ENCODE assay signal across 1 cellular context in the genomic region with DNA sequence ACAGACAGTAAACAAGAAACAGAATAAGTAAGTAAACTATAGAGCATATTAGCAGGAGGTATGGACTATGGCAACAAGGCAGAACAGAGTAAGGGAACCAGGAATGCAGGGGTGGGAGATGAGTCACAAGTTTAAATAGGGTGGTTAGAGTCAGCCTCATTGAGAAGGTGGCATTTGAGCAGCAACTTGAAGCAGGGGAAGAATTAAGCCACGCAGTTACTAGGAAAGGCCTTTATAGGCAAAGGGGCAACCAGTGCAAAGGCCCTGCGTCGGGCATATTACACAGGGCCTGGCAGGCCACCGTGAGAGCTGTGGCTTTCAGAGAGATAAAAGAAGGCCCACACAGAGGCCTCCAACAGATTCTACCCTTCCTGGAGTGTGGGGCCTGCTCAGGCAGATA.
TF ChIP-seq lines count a peak whose summit lies in the region.

No MANE protein-coding gene starts in this region.

TF ChIP-seq in HEK293, 187 proteins besides CTCF, POLR2A, EP300 and RAD21:
- TF ChIP-seq ZNF121 (tag by site-specific recombination; IDR thresholded peaks at IDR 0.05): no peak
- TF ChIP-seq ZNF623 (tag by site-specific recombination; IDR thresholded peaks at IDR 0.05): peak; percentile 89
- TF ChIP-seq, protein P1, sequence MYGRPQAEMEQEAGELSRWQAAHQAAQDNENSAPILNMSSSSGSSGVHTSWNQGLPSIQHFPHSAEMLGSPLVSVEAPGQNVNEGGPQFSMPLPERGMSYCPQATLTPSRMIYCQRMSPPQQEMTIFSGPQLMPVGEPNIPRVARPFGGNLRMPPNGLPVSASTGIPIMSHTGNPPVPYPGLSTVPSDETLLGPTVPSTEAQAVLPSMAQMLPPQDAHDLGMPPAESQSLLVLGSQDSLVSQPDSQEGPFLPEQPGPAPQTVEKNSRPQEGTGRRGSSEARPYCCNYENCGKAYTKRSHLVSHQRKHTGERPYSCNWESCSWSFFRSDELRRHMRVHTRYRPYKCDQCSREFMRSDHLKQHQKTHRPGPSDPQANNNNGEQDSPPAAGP (tag by site-specific recombination; IDR thresholded peaks at IDR 0.05): 0 out of 2 replicates have a peak, but pooled peaks have one; percentile 28
- no peak for TF ChIP-seq ZNF544 (tag by site-specific recombination; IDR thresholded peaks at IDR 0.05)
- TF ChIP-seq ZNF501 (tag by site-specific recombination; IDR thresholded peaks at IDR 0.05): no peak
- TF ChIP-seq ZNF221 (tag by site-specific recombination; IDR thresholded peaks at IDR 0.05; ENCODE audit: borderline replicate concordance): no peak
- no peak for TF ChIP-seq ZNF202 (tag by site-specific recombination; IDR thresholded peaks at IDR 0.05; ENCODE audit: borderline replicate concordance)
- peak; percentile 61 for TF ChIP-seq ZFHX2 (tag by site-specific recombination; conservative IDR thresholded peaks at IDR 0.05)
- peak; percentile 38 for TF ChIP-seq EGR2 (tag by site-specific recombination; IDR thresholded peaks at IDR 0.05; ENCODE audit: low read depth)
- no peak for TF ChIP-seq ZNF157 (tag by site-specific recombination; IDR thresholded peaks at IDR 0.05)
- TF ChIP-seq ZNF600 (tag by site-specific recombination; IDR thresholded peaks at IDR 0.05): peak; percentile 98
- TF ChIP-seq FEZF1 (tag by site-specific recombination; IDR thresholded peaks at IDR 0.05): no peak
- TF ChIP-seq SP7 (tag by site-specific recombination; IDR thresholded peaks at IDR 0.05): peak; percentile 61
- TF ChIP-seq ZBTB48 (tag by site-specific recombination; IDR thresholded peaks at IDR 0.05): peak; percentile 67
- no peak for TF ChIP-seq ZNF37A (tag by site-specific recombination; IDR thresholded peaks at IDR 0.05)
- TF ChIP-seq PRDM10 (tag by site-specific recombination; IDR thresholded peaks at IDR 0.05): peak; percentile 84
- peak; percentile 57; the same call in 1 of the 2 replicates for TF ChIP-seq ZNF335 (tag by site-specific recombination; conservative IDR thresholded peaks at IDR 0.05)
TF ChIP-seq in HEK293: peak in this region for 9.
